9 cellular contexts compared by ENCODE assay signal in genomic region chr2:202378661-202379338, GRCh38. TPM values are rescaled to one million over a fixed set of nuclear protein-coding genes. Genes with fewer than 3 reads are reported as not detected.
DNase-seq lines count a peak whose midpoint lies in the region; ATAC-seq and TF ChIP-seq lines count a peak whose summit lies in the region.
"Had no signal": no experiment of that assay in that cellular context is flagged by ENCODE, and none has a peak within 500 bp of the region (broad histone marks: within the 10 kb centered on the region; RNA-seq: fewer than 3 reads in every experiment).

No MANE protein-coding gene starts in this region.

- DNase-seq in T-cell = no peak
- no peak for DNase-seq in central memory CD4-positive, alpha-beta T cell
- no peak for DNase-seq in activated effector memory CD4-positive, alpha-beta T cell treated with Interleukin-2 at 50 U/mL for 16 hours
- DNase-seq in SKM-1 (lab: John Stamatoyannopoulos, UW; ENCODE audit: unreplicated experiment) = no peak
- DNase-seq: activated gamma-delta T cell treated with Interleukin-2 at 50 U/mL for 16 hours had no signal

- H3K27me3 ChIP-seq in gastroesophageal sphincter (no peaks in the 10 kb centered on the region), skeletal muscle satellite cell (ENCODE audit: control insufficient read depth, insufficient read depth, low read length) (no peaks in the 10 kb centered on the region)

- H3K4me2 ChIP-seq in skeletal muscle satellite cell (ENCODE audit: low read length) = peak overlapping the region; percentile 90

- peak overlapping the region in 3 of 4 donors; percentile 47 to 96 (median 95) for H3K27ac ChIP-seq in gastroesophageal sphincter

- H3K27ac Mint-ChIP-seq in T-cell = peak overlapping the region in 1 of 2 donors; percentile 75

- H3K9ac ChIP-seq in skeletal muscle satellite cell (ENCODE audit: low read depth, low read length) = peak overlapping the region; percentile 88

- no peaks in the 10 kb centered on the region for H3K9me3 ChIP-seq in gastroesophageal sphincter
- H3K9me3 ChIP-seq in skeletal muscle satellite cell (replicated peaks; ENCODE audit: low read length) = no peaks in the 10 kb centered on the region

- 11 to 15% methylated on average over 3 of the region's 3 CpGs for WGBS in gastroesophageal sphincter (ENCODE audit: low coverage in 1 of 2), 2 donors

- peaks cover 33 to 44% (median 34%) of the 10 kb centered on the region in 3 donors for H3K4me1 Mint-ChIP-seq in T-cell

- POLR2A ChIA-PET in T-cell (lab: Charles Lee) = interaction anchor here in 1 of 2 donors (0.7 kb wide), 1 partner anchor 48 kb away, joined by 8 read pairs; no protein-coding TSS in a partner anchor

- H3K27me3 Mint-ChIP-seq in T-cell = no peaks in the 10 kb centered on the region

- peak; percentile 3 for ATAC-seq in GM21576 (IDR thresholded peaks at IDR 0.05; ENCODE audit: unreplicated experiment)
- ATAC-seq in T-cell (replicated peaks in 1 of 4) = no peak
- ATAC-seq in gastroesophageal sphincter = no peak
- ATAC-seq in GM21786 (IDR thresholded peaks at IDR 0.05; ENCODE audit: unreplicated experiment) = no peak

- H3K4me3 ChIP-seq in gastroesophageal sphincter (peak overlapping the region; percentile 74 to 83), skeletal muscle satellite cell (ENCODE audit: low read length) (peak overlapping the region; percentile 86)

- CTCF ChIA-PET in T-cell (lab: Charles Lee) = interaction anchor here in 1 of 2 donors (0.5 to 1.3 kb wide), 3 partner anchors 14 to 1983 kb away, joined by 3 to 7 read pairs (median 7); no protein-coding TSS in a partner anchor

- no peaks in the 10 kb centered on the region for H3K9me3 Mint-ChIP-seq in T-cell

- TF ChIP-seq EP300 in gastroesophageal sphincter (IDR thresholded peaks at IDR 0.05) = no peak

- H3K36me3 Mint-ChIP-seq in T-cell = no peaks in the 10 kb centered on the region

- H3K36me3 ChIP-seq in gastroesophageal sphincter (no peaks in the 10 kb centered on the region), skeletal muscle satellite cell (ENCODE audit: insufficient read depth, low read length) (no peaks in the 10 kb centered on the region)

- H3K4me1 ChIP-seq in gastroesophageal sphincter = peaks cover 0 to 56% (median 8%) of the 10 kb centered on the region in 3 donors
- peaks cover 28% of the 10 kb centered on the region for H3K4me1 ChIP-seq in skeletal muscle satellite cell (ENCODE audit: control insufficient read depth, insufficient read depth, low read length)

- TF ChIP-seq POLR2A in gastroesophageal sphincter (IDR thresholded peaks at IDR 0.05) = no peak

- no peak for TF ChIP-seq CTCF in gastroesophageal sphincter (IDR thresholded peaks at IDR 0.05)

- H3K4me3 Mint-ChIP-seq in T-cell = peak overlapping the region; percentile 97 to 99 (median 99)

RNA-seq across cellular contexts. Expression of gene BMPR2, which starts 2.7 kb away (rescaled TPM):
- total RNA-seq in T-cell (10 to 100 TPM; 15.1 to 20.9 (median 17.1) TPM), gastroesophageal sphincter (10 to 100 TPM; 53.4 to 86.9 (median 70.0) TPM)
- total RNA-seq in skeletal muscle satellite cell (2012; rRNA removed) = 15.0 and 16.6 TPM in 2 replicates
